In the genomic region with DNA sequence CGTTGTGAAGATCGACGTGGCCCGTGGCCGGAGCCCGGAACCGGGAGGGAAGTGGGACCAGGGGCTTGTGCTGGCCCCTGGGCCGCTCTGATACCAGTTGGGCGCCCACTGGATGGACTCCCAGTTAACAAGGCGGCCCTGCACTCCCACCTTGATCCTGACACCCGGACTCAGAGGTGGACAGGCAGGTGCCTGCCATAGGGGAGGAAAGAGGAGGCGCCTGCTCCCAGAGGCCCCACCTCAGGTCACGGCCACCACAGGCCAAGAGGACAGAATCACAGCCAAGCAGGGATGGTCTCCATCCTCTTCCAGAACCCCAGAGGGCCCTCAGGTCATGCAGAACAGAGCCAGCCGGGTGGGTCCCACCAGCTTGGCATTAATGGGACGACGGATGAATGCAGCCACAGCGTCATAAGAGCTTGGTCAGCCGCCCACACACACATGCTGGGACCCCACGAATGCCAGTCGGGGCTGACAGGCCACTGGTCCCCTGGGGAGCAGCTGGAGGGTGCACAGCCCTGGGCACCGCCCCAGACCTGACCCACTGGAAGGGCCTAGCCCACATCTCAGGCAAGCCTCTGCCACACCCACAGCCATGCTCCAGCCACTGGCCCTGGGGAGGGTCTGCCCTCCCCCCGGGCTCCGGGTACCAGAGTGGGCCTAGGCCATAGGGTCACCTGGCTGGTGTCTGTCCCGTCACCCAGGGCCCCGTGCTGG, we compare ENCODE assay signal across 1 cellular context.
A peak's percentile ranks its signal among the peaks of the same experiment; 100 is the strongest.
TF ChIP-seq lines count a peak whose summit lies in the region.

No MANE protein-coding gene starts in this region.

TF ChIP-seq in HepG2, 621 proteins besides CTCF, POLR2A, EP300 and RAD21:
- TF ChIP-seq ZFX (CRISPR knock-in tag; IDR thresholded peaks at IDR 0.05; ENCODE audit: low read depth) (no peak), AGO2 (optimal IDR thresholded peaks at IDR 0.05; ENCODE audit: low read depth, low read length) (peak; percentile 43), AKAP8 (CRISPR knock-in tag; IDR thresholded peaks at IDR 0.05) (0 out of 2 replicates have a peak, but pooled peaks have one; percentile 52)
